In the genomic region with DNA sequence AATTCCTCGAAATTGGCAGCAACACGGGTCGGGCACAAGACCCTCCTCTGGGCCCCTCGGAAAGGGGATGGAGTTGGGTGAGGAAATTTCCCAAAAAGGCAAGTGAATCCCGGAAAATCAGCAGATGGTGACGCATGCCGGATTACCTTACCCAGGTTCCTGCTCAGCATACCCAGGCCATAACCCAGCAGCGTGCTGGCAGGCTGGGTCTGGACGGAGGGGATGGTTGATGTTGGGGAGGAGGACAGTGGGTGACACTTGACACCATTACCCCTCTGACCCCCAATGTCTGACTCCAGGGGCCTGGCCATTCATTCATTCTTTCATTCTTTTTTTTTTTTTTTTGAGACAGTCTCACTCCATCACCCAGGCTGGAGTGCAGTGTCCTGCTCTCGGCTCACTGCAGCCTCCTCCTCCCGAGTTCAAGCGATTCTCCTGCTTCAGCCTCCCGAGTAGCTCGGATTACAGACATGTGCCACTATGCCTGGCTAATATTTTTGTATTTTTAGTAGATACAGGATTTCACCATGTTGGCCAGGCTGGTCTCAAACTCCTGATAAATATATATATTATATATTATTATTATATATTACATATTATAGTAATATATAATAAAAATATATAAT, we compare ENCODE assay signal across 9 cellular contexts. TPM values are rescaled to one million over a fixed set of nuclear protein-coding genes. Genes with fewer than 3 reads are reported as not detected.
A peak's percentile ranks its signal among the peaks of the same experiment; 100 is the strongest.
DNase-seq lines count a peak whose midpoint lies in the region; ATAC-seq lines count a peak whose summit lies in the region.
"Had no signal": no experiment of that assay in that cellular context is flagged by ENCODE, and none has a peak within 500 bp of the region (broad histone marks: within the 10 kb centered on the region; RNA-seq: fewer than 3 reads in every experiment).

No MANE protein-coding gene starts in this region.

- peak; percentile 59 to 81 for ATAC-seq in activated naive CD4-positive, alpha-beta T cell treated with anti-CD3 and anti-CD28 coated beads, Interleukin-2, amount 50 U/mL, for 72 hours
- ATAC-seq in right cardiac atrium (peak; percentile 14 to 52), HG02678 (IDR thresholded peaks at IDR 0.05; ENCODE audit: unreplicated experiment) (no peak)

- H3K27ac Mint-ChIP-seq in activated naive CD4-positive, alpha-beta T cell treated with anti-CD3 and anti-CD28 coated beads, Interleukin-2, amount 50 U/mL, for 72 hours, result peak overlapping the region in 1 of 2 donors; percentile 53

- no peaks in the 10 kb centered on the region for H3K9me3 ChIP-seq in right cardiac atrium (ENCODE audit: control insufficient read depth, low read length)

- peaks cover 18% of the 10 kb centered on the region for H3K4me1 ChIP-seq in right cardiac atrium (ENCODE audit: control insufficient read depth, insufficient read depth, low read length)

- peak overlapping the region; percentile 61 for H3K27ac ChIP-seq in right cardiac atrium (ENCODE audit: low read length)

- 9% methylated on average over 14 of the region's 14 CpGs for WGBS in right cardiac atrium

- no peaks in the 10 kb centered on the region for H3K9me3 Mint-ChIP-seq in activated naive CD4-positive, alpha-beta T cell treated with anti-CD3 and anti-CD28 coated beads, Interleukin-2, amount 50 U/mL, for 72 hours

- H3K27me3 ChIP-seq in right cardiac atrium (ENCODE audit: control insufficient read depth, insufficient read depth), result no peaks in the 10 kb centered on the region

- intact Hi-C loops in right cardiac atrium (cut with DNase I), result no loop called here

- peaks cover 0 to 6% of the 10 kb centered on the region in 2 donors for H3K36me3 Mint-ChIP-seq in activated naive CD4-positive, alpha-beta T cell treated with anti-CD3 and anti-CD28 coated beads, Interleukin-2, amount 50 U/mL, for 72 hours

- H3K4me3 ChIP-seq in right cardiac atrium (ENCODE audit: low read length), result peak overlapping the region; percentile 83

- DNase-seq in EL (peak; percentile 59), LHCN-M2 (ENCODE audit: low read depth) (peak; percentile 43), right cardiac atrium (no peak), retina (peak; percentile 75), T1000 (lab: John Stamatoyannopoulos, UW) (no peak)
- no peak for DNase-seq in activated naive CD4-positive, alpha-beta T cell treated with anti-CD3 and anti-CD28 coated beads, Interleukin-2, amount 50 U/mL, for 72 hours (ENCODE audit: low spot score in 2 of 2)

RNA-seq across cellular contexts. Expression of a gene that starts 0.8 kb away (rescaled TPM):
- total RNA-seq in LHCN-M2 (2014; rRNA removed) (52.1 and 54.3 TPM in 2 replicates), right cardiac atrium (10 to 100 TPM; 25.0 to 44.8 (median 33.9) TPM)
- 31.6 TPM for polyA plus RNA-seq in LHCN-M2 (2012)
- 10 to 100 TPM; 18.2 to 23.4 TPM for total RNA-seq in activated naive CD4-positive, alpha-beta T cell treated with anti-CD3 and anti-CD28 coated beads, Interleukin-2, amount 50 U/mL, for 72 hours
- 27.3 TPM for polyA plus RNA-seq in right cardiac atrium

RNA-seq across cellular contexts. Expression of a gene that starts 26.8 kb away (rescaled TPM):
- total RNA-seq in LHCN-M2 (2014; rRNA removed) (0.06 and 0.13 TPM in 2 replicates), right cardiac atrium (1 to 10 TPM; 1.8 to 6.1 (median 2.3) TPM)
- 0.68 TPM for polyA plus RNA-seq in LHCN-M2 (2012)
- 1 to 10 TPM; 2.2 to 2.5 TPM for total RNA-seq in activated naive CD4-positive, alpha-beta T cell treated with anti-CD3 and anti-CD28 coated beads, Interleukin-2, amount 50 U/mL, for 72 hours
- polyA plus RNA-seq in right cardiac atrium, result 4.4 TPM

RNA-seq across cellular contexts. Expression of a gene that starts 31.1 kb away (rescaled TPM):
- total RNA-seq in LHCN-M2 (2014; rRNA removed) (not detected in 2 replicates), right cardiac atrium (not detected)
- not detected for polyA plus RNA-seq in LHCN-M2 (2012)
- total RNA-seq in activated naive CD4-positive, alpha-beta T cell treated with anti-CD3 and anti-CD28 coated beads, Interleukin-2, amount 50 U/mL, for 72 hours, result not detected
- polyA plus RNA-seq in right cardiac atrium, result not detected
- total RNA-seq: activated CD8-positive, alpha-beta memory T cell treated with anti-CD3 and anti-CD28 coated beads for 36 hours; subcutaneous adipose tissue had no signal

RNA-seq across cellular contexts. Expression of a gene that starts 54.4 kb away (rescaled TPM):
- total RNA-seq in LHCN-M2 (2014; rRNA removed), result not detected in 2 replicates
- polyA plus RNA-seq in LHCN-M2 (2012), result not detected
- total RNA-seq in activated naive CD4-positive, alpha-beta T cell treated with anti-CD3 and anti-CD28 coated beads, Interleukin-2, amount 50 U/mL, for 72 hours, result not detected
- total RNA-seq in right cardiac atrium, result not detected
- not detected for polyA plus RNA-seq in right cardiac atrium
- total RNA-seq: activated CD8-positive, alpha-beta memory T cell treated with anti-CD3 and anti-CD28 coated beads for 36 hours; subcutaneous adipose tissue had no signal

Comparison
In these comparisons a context has a peak if more than half of its experiments do, and no peak if none do; other contexts are left out.
1. DNase-seq: peak in EL (single experiment), LHCN-M2 (single experiment) and retina (single experiment); none in activated naive CD4-positive, alpha-beta T cell treated with anti-CD3 and anti-CD28 coated beads, Interleukin-2, amount 50 U/mL, for 72 hours (0 of 2), right cardiac atrium (0 of 3) and T1000 (single experiment).